ENCODE assay signal across 1 cellular context in the genomic region with DNA sequence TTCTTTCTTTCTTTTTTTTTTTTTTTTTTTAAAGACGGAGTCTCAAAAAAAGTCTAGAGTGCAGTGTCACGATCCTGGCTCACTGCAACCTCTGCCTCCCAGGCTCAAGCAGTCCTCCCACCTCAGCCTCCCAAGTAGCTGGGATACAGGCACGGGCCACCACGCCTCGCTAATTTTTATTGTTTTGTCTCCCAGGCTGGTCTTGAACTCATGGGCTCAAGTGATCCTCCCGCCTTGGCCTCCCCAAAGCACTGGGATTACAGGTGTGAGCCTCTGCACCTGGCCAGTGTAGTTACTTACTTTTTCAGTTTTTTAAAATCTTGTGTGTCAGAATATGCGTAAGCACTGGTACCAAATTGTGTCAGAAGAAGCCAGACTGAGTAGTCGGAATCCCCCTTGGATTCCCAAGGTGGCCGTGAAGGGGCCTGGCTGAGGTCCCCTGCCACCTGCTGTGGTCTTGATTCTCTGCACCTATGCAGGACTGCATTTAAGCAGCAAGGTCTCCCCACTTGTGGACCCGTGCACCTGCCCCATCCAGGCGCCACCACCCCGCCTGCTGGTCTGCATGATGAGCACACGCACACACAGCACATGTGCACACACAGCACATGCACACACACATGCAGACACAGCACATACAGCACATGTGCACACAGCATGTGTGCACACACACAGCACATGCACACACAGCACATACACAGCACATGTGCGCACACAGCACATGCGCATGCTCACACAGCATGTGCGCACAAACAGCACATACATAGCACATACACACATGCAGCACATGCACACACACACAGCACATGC.
TF ChIP-seq lines count a peak whose summit lies in the region.

No MANE protein-coding gene starts in this region.

TF ChIP-seq in GM12878, 131 proteins besides CTCF, POLR2A, EP300 and RAD21 (continued from another document):
- TF ChIP-seq SIN3A (IDR thresholded peaks at IDR 0.05; ENCODE audit: low read depth, low read length) = no peak
- TF ChIP-seq NBN (IDR thresholded peaks at IDR 0.05) = no peak
- TF ChIP-seq POLR2AphosphoS2 (IDR thresholded peaks at IDR 0.05; ENCODE audit: low read depth, low read length) = no peak
- TF ChIP-seq, protein P1, sequence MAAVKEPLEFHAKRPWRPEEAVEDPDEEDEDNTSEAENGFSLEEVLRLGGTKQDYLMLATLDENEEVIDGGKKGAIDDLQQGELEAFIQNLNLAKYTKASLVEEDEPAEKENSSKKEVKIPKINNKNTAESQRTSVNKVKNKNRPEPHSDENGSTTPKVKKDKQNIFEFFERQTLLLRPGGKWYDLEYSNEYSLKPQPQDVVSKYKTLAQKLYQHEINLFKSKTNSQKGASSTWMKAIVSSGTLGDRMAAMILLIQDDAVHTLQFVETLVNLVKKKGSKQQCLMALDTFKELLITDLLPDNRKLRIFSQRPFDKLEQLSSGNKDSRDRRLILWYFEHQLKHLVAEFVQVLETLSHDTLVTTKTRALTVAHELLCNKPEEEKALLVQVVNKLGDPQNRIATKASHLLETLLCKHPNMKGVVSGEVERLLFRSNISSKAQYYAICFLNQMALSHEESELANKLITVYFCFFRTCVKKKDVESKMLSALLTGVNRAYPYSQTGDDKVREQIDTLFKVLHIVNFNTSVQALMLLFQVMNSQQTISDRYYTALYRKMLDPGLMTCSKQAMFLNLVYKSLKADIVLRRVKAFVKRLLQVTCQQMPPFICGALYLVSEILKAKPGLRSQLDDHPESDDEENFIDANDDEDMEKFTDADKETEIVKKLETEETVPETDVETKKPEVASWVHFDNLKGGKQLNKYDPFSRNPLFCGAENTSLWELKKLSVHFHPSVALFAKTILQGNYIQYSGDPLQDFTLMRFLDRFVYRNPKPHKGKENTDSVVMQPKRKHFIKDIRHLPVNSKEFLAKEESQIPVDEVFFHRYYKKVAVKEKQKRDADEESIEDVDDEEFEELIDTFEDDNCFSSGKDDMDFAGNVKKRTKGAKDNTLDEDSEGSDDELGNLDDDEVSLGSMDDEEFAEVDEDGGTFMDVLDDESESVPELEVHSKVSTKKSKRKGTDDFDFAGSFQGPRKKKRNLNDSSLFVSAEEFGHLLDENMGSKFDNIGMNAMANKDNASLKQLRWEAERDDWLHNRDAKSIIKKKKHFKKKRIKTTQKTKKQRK (IDR thresholded peaks at IDR 0.05; ENCODE audit: low read depth, low read length) = no peak
- TF ChIP-seq YBX1 (IDR thresholded peaks at IDR 0.05) = no peak
- TF ChIP-seq, protein P2, sequence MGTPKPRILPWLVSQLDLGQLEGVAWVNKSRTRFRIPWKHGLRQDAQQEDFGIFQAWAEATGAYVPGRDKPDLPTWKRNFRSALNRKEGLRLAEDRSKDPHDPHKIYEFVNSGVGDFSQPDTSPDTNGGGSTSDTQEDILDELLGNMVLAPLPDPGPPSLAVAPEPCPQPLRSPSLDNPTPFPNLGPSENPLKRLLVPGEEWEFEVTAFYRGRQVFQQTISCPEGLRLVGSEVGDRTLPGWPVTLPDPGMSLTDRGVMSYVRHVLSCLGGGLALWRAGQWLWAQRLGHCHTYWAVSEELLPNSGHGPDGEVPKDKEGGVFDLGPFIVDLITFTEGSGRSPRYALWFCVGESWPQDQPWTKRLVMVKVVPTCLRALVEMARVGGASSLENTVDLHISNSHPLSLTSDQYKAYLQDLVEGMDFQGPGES (IDR thresholded peaks at IDR 0.05) = no peak
- no peak for TF ChIP-seq BMI1 (IDR thresholded peaks at IDR 0.05; ENCODE audit: borderline replicate concordance)
- TF ChIP-seq ZSCAN29 (IDR thresholded peaks at IDR 0.05) = no peak
- TF ChIP-seq, protein P3, sequence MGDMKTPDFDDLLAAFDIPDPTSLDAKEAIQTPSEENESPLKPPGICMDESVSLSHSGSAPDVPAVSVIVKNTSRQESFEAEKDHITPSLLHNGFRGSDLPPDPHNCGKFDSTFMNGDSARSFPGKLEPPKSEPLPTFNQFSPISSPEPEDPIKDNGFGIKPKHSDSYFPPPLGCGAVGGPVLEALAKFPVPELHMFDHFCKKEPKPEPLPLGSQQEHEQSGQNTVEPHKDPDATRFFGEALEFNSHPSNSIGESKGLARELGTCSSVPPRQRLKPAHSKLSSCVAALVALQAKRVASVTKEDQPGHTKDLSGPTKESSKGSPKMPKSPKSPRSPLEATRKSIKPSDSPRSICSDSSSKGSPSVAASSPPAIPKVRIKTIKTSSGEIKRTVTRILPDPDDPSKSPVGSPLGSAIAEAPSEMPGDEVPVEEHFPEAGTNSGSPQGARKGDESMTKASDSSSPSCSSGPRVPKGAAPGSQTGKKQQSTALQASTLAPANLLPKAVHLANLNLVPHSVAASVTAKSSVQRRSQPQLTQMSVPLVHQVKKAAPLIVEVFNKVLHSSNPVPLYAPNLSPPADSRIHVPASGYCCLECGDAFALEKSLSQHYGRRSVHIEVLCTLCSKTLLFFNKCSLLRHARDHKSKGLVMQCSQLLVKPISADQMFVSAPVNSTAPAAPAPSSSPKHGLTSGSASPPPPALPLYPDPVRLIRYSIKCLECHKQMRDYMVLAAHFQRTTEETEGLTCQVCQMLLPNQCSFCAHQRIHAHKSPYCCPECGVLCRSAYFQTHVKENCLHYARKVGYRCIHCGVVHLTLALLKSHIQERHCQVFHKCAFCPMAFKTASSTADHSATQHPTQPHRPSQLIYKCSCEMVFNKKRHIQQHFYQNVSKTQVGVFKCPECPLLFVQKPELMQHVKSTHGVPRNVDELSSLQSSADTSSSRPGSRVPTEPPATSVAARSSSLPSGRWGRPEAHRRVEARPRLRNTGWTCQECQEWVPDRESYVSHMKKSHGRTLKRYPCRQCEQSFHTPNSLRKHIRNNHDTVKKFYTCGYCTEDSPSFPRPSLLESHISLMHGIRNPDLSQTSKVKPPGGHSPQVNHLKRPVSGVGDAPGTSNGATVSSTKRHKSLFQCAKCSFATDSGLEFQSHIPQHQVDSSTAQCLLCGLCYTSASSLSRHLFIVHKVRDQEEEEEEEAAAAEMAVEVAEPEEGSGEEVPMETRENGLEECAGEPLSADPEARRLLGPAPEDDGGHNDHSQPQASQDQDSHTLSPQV (IDR thresholded peaks at IDR 0.05) = no peak
- TF ChIP-seq EZH2 (IDR thresholded peaks at IDR 0.05; ENCODE audit: borderline replicate concordance, control insufficient read depth, low read depth, low read length) = no peak
- peak; percentile 27 to 67; a peak in 2 of 4 replicates for TF ChIP-seq BHLHE40 (IDR thresholded peaks at IDR 0.05; ENCODE audit: borderline replicate concordance in 1 of 2, low read depth in 2 of 2, low read length in 1 of 2)
- no peak for TF ChIP-seq ZNF274 (IDR thresholded peaks at IDR 0.05; ENCODE audit: insufficient read depth, insufficient read length)
- no peak for TF ChIP-seq PAX8 (IDR thresholded peaks at IDR 0.05)
- peak; percentile 47 for TF ChIP-seq IKZF1 (conservative IDR thresholded peaks at IDR 0.05)
- TF ChIP-seq FOS (IDR thresholded peaks at IDR 0.05; ENCODE audit: borderline replicate concordance, extremely low read depth, insufficient read length) = no peak
- TF ChIP-seq CREB1 (IDR thresholded peaks at IDR 0.05; ENCODE audit: low read depth) = peak; percentile 80
- TF ChIP-seq ZBED1 (IDR thresholded peaks at IDR 0.05; ENCODE audit: borderline replicate concordance) = 0 out of 2 replicates have a peak, but pooled peaks have one; percentile 49
- no peak for TF ChIP-seq PML (IDR thresholded peaks at IDR 0.05; ENCODE audit: low read length)
- TF ChIP-seq ZNF384 (IDR thresholded peaks at IDR 0.05; ENCODE audit: borderline replicate concordance, low read depth, low read length) = no peak
- TF ChIP-seq SMAD5 (IDR thresholded peaks at IDR 0.05; ENCODE audit: low read depth) = no peak
